28 cellular contexts compared by ENCODE assay signal in the genomic region with DNA sequence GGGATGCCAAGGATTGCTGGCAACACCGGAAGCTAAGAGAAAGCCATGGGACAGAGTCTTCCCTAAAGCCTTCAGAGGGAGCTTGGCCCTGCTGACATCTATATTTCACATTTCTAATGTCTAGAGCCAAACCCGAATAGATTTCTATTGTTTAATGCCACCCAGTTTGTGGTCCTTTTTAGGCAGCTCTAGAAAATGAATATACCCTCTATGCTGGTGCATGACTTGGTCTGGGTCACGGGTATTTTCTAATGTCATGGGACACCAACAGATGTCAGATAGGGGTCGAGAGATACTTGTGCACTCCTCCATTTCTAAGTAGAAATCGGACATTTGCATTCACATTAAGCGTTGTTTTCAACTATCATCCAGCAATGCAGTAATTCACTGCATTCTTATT.
"Had no signal": no experiment of that assay in that cellular context is flagged by ENCODE, and none has a peak within 500 bp of the region (broad histone marks: within the 10 kb centered on the region; RNA-seq: fewer than 3 reads in every experiment).

No MANE protein-coding gene starts in this region.

- H3K36me3 ChIP-seq: gastroesophageal sphincter, heart left ventricle, neutrophil, pancreas, sigmoid colon, stomach, transverse colon, upper lobe of right lung, uterus had no signal

- H3K4me3 ChIP-seq: dorsolateral prefrontal cortex, gastroesophageal sphincter, heart left ventricle, hepatocyte, lung, mucosa of descending colon, pancreas, sigmoid colon, stomach, transverse colon, upper lobe of right lung, uterus had no signal

- H3K27me3 ChIP-seq: dorsolateral prefrontal cortex, gastroesophageal sphincter, heart left ventricle, hepatocyte, neutrophil, pancreas, sigmoid colon, stomach, transverse colon, upper lobe of right lung, uterus had no signal

- H3K4me1 ChIP-seq: gastroesophageal sphincter, heart left ventricle, sigmoid colon, upper lobe of right lung, uterus had no signal

- H3K9me3 Mint-ChIP-seq: mesothelial cell of epicardium; natural killer cell treated with Interleukin-12 subunit alpha and Interleukin-12 subunit beta and Interleukin-15 and Interleukin-18, amount 100 ng/mL, for 72 hours; stimulated activated effector memory CD8-positive, alpha-beta T cell treated with anti-CD3 and anti-CD28 coated beads, Interleukin-12 subunit alpha, Interleukin-12 subunit beta, amount 100 ng/mL, for 72 hours had no signal

- DNase-seq: dorsolateral prefrontal cortex; effector CD4-positive, alpha-beta T cell; heart left ventricle; kidney; mesenchymal stem cell; mucosa of descending colon; naive B cell; right cardiac atrium; sigmoid colon; stimulated activated CD4-positive, alpha-beta T cell treated with anti-CD3 and anti-CD28 coated beads, Interleukin-2, amount 100 ng/mL, for 24 hours; stimulated activated CD4-positive, alpha-beta T cell treated with anti-CD3 and anti-CD28 coated beads, Interleukin-4, amount 100 ng/mL, for 24 hours; stimulated activated naive CD4-positive, alpha-beta T cell treated with Interleukin-2 at 50 U/mL for 16 hours; stomach; substantia nigra; transverse colon; upper lobe of right lung; uterus had no signal

- H3K9me3 ChIP-seq: gastroesophageal sphincter, heart left ventricle, mucosa of descending colon, neutrophil, pancreas, sigmoid colon, stomach, transverse colon, upper lobe of right lung, uterus had no signal

- H3K36me3 Mint-ChIP-seq: mesothelial cell of epicardium; naive B cell; natural killer cell treated with Interleukin-12 subunit alpha and Interleukin-12 subunit beta and Interleukin-15 and Interleukin-18, amount 100 ng/mL, for 72 hours; stimulated activated effector memory CD8-positive, alpha-beta T cell treated with anti-CD3 and anti-CD28 coated beads, Interleukin-12 subunit alpha, Interleukin-12 subunit beta, amount 100 ng/mL, for 72 hours had no signal

- H3K27me3 Mint-ChIP-seq: progenitor cell of endocrine pancreas had no signal

- H3K4me3 Mint-ChIP-seq: mesothelial cell of epicardium; naive B cell; natural killer cell treated with Interleukin-12 subunit alpha and Interleukin-12 subunit beta and Interleukin-15 and Interleukin-18, amount 100 ng/mL, for 72 hours; neural crest cell; stimulated activated effector memory CD8-positive, alpha-beta T cell treated with anti-CD3 and anti-CD28 coated beads, Interleukin-12 subunit alpha, Interleukin-12 subunit beta, amount 100 ng/mL, for 72 hours had no signal

- H3K4me1 Mint-ChIP-seq: mesothelial cell of epicardium; naive B cell; neural crest cell; stimulated activated effector memory CD8-positive, alpha-beta T cell treated with anti-CD3 and anti-CD28 coated beads, Interleukin-12 subunit alpha, Interleukin-12 subunit beta, amount 100 ng/mL, for 72 hours had no signal

- H3K27ac Mint-ChIP-seq: mesothelial cell of epicardium; natural killer cell treated with Interleukin-12 subunit alpha and Interleukin-12 subunit beta and Interleukin-15 and Interleukin-18, amount 100 ng/mL, for 72 hours; progenitor cell of endocrine pancreas; stimulated activated effector memory CD8-positive, alpha-beta T cell treated with anti-CD3 and anti-CD28 coated beads, Interleukin-12 subunit alpha, Interleukin-12 subunit beta, amount 100 ng/mL, for 72 hours had no signal

- ATAC-seq: esophagus mucosa; gastroesophageal sphincter; heart left ventricle; natural killer cell treated with Interleukin-12 subunit alpha and Interleukin-12 subunit beta and Interleukin-15 and Interleukin-18, amount 100 ng/mL, for 72 hours; right cardiac atrium; stimulated activated effector memory CD8-positive, alpha-beta T cell treated with anti-CD3 and anti-CD28 coated beads, Interleukin-12 subunit alpha, Interleukin-12 subunit beta, amount 100 ng/mL, for 72 hours; upper lobe of right lung had no signal

- H3K27ac ChIP-seq: dorsolateral prefrontal cortex, gastroesophageal sphincter, heart left ventricle, hepatocyte, neutrophil, sigmoid colon, stomach, transverse colon, upper lobe of right lung, uterus had no signal
